1 cellular context compared by ENCODE assay signal in the genomic region with DNA sequence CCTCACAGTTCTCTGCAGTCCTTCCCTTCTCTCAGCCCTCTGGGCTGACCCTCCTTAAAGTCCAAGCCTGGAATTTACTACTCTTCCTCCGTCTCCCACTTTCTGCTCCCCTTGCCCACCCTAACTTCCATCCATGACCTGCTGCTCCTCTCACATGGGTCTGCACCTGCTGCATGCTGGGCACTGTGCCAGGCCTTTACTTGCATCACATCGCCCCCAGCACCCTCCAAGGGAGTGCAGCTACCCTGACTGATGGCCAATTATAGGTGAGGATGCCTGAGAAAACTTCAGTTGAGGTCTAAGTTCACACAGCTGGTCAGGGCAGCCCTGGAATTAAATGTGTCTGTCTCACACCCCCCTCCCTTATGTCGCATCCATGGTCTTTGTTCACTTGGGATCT.
TF ChIP-seq lines count a peak whose summit lies in the region.

No MANE protein-coding gene starts in this region.

TF ChIP-seq in HepG2, 621 proteins besides CTCF, POLR2A, EP300 and RAD21 (continued from another document):
- TF ChIP-seq, protein P1, sequence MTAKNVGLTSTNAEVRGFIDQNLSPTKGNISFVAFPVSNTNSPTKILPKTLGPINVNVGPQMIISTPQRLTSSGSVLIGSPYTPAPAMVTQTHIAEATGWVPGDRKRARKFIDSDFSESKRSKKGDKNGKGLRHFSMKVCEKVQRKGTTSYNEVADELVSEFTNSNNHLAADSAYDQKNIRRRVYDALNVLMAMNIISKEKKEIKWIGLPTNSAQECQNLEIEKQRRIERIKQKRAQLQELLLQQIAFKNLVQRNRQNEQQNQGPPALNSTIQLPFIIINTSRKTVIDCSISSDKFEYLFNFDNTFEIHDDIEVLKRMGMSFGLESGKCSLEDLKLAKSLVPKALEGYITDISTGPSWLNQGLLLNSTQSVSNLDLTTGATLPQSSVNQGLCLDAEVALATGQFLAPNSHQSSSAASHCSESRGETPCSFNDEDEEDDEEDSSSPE (CRISPR knock-in tag; IDR thresholded peaks at IDR 0.05), result no peak
- no peak for TF ChIP-seq ZNF33A (CRISPR knock-in tag; IDR thresholded peaks at IDR 0.05; ENCODE audit: borderline replicate concordance)
- TF ChIP-seq SMARCE1 (IDR thresholded peaks at IDR 0.05; ENCODE audit: borderline replicate concordance), result no peak
- no peak for TF ChIP-seq MTERF4 (CRISPR knock-in tag; IDR thresholded peaks at IDR 0.05)
- TF ChIP-seq, protein P2, sequence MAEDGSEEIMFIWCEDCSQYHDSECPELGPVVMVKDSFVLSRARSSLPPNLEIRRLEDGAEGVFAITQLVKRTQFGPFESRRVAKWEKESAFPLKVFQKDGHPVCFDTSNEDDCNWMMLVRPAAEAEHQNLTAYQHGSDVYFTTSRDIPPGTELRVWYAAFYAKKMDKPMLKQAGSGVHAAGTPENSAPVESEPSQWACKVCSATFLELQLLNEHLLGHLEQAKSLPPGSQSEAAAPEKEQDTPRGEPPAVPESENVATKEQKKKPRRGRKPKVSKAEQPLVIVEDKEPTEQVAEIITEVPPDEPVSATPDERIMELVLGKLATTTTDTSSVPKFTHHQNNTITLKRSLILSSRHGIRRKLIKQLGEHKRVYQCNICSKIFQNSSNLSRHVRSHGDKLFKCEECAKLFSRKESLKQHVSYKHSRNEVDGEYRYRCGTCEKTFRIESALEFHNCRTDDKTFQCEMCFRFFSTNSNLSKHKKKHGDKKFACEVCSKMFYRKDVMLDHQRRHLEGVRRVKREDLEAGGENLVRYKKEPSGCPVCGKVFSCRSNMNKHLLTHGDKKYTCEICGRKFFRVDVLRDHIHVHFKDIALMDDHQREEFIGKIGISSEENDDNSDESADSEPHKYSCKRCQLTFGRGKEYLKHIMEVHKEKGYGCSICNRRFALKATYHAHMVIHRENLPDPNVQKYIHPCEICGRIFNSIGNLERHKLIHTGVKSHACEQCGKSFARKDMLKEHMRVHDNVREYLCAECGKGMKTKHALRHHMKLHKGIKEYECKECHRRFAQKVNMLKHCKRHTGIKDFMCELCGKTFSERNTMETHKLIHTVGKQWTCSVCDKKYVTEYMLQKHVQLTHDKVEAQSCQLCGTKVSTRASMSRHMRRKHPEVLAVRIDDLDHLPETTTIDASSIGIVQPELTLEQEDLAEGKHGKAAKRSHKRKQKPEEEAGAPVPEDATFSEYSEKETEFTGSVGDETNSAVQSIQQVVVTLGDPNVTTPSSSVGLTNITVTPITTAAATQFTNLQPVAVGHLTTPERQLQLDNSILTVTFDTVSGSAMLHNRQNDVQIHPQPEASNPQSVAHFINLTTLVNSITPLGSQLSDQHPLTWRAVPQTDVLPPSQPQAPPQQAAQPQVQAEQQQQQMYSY (CRISPR knock-in tag; IDR thresholded peaks at IDR 0.05), result no peak
- no peak for TF ChIP-seq JDP2 (CRISPR knock-in tag; IDR thresholded peaks at IDR 0.05; ENCODE audit: borderline replicate concordance)
- no peak for TF ChIP-seq FOXM1 (CRISPR knock-in tag; IDR thresholded peaks at IDR 0.05)
- TF ChIP-seq, protein P3, sequence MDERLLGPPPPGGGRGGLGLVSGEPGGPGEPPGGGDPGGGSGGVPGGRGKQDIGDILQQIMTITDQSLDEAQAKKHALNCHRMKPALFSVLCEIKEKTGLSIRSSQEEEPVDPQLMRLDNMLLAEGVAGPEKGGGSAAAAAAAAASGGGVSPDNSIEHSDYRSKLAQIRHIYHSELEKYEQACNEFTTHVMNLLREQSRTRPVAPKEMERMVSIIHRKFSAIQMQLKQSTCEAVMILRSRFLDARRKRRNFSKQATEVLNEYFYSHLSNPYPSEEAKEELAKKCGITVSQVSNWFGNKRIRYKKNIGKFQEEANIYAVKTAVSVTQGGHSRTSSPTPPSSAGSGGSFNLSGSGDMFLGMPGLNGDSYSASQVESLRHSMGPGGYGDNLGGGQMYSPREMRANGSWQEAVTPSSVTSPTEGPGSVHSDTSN (CRISPR knock-in tag; IDR thresholded peaks at IDR 0.05), result no peak
- TF ChIP-seq, protein P4, sequence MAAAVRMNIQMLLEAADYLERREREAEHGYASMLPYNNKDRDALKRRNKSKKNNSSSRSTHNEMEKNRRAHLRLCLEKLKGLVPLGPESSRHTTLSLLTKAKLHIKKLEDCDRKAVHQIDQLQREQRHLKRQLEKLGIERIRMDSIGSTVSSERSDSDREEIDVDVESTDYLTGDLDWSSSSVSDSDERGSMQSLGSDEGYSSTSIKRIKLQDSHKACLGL (CRISPR knock-in tag; IDR thresholded peaks at IDR 0.05), result no peak
- TF ChIP-seq, protein P5, sequence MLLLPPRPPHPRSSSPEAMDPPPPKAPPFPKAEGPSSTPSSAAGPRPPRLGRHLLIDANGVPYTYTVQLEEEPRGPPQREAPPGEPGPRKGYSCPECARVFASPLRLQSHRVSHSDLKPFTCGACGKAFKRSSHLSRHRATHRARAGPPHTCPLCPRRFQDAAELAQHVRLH (CRISPR knock-in tag; IDR thresholded peaks at IDR 0.05; ENCODE audit: borderline replicate concordance, low read depth), result no peak
- no peak for TF ChIP-seq NCOA2 (CRISPR knock-in tag; IDR thresholded peaks at IDR 0.05)
- no peak for TF ChIP-seq ZSCAN9 (CRISPR knock-in tag; IDR thresholded peaks at IDR 0.05; ENCODE audit: borderline replicate concordance)
- TF ChIP-seq ZNF850 (CRISPR knock-in tag; conservative IDR thresholded peaks at IDR 0.05), result no peak
